ENCODE assay signal across 9 cellular contexts in the genomic region with DNA sequence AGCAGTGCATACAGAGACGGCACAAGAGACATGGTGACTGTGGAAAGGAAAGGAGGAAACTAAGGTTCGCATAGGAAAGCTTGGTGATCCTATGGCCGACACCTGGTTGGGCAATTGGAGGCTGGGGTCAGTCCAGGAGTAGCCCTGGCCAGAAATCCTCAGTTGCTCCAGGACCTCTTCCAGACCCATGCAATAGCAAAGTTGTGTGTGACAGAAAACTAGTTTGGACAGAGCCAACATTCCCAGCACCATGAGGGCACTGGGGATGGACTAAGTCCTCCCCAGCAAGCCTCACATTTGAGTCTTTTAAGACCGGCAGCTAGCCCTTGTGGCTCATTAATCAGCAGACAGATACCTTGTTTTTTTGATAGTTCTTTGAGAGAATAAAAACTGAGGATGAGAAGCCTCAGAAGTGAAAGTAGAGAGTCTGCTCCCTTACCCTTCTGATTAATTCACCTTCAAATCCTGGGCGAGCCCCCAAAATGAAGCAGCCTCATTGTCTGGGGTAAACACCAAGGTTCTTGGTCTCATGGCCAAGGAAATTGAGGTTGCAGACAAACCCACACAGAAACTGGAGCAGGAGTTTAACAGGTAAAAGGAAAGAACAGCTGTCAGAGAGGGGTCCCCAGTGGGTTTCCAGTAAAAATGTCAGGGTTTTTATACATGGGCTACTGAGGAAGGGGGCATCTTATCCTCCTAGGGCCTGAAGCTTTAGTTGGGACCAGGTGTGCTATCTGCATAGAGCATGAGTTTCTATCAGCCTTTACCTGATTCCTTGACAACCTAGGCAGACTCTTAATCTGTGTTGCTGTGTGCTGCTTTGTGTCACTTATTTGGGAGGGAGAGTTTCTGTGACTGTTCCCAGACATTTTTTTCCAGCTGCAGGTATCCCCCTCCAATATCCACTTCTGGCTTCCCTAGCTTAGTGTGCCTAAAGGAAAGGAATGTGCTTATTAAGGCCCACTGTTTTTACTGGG. TPM values are rescaled to one million over a fixed set of nuclear protein-coding genes. Genes with fewer than 3 reads are reported as not detected.
DNase-seq lines count a peak whose midpoint lies in the region; TF ChIP-seq lines count a peak whose summit lies in the region.
"Had no signal": no experiment of that assay in that cellular context is flagged by ENCODE, and none has a peak within 500 bp of the region (broad histone marks: within the 10 kb centered on the region; RNA-seq: fewer than 3 reads in every experiment).

No MANE protein-coding gene starts in this region.

- no peak for TF ChIP-seq POLR2A in NB4 (IDR thresholded peaks at IDR 0.05; ENCODE audit: extremely low read depth, insufficient read length)

- intact Hi-C loops in ascending aorta (cut with DNase I): no loop called here

- H3K27me3 ChIP-seq in ascending aorta: no peaks in the 10 kb centered on the region

- peaks cover 12 to 16% of the 10 kb centered on the region in 2 donors for H3K36me3 ChIP-seq in ascending aorta

- no peak overlapping the region for H3K27ac ChIP-seq in ascending aorta
- H3K27ac ChIP-seq: parathyroid adenoma had no signal

- peaks cover 21 to 39% of the 10 kb centered on the region in 2 donors for H3K9me3 ChIP-seq in ascending aorta

- in situ Hi-C loops in Caki2 (cut with HindIII; ENCODE audit: low pct_unique_long_range_greater_than_20kb, low sequenced_read_pairs): no loop called here

- DNase-seq in Caki2 (ENCODE audit: low read depth) (peak; percentile 39), NB4 (ENCODE audit: low read depth) (peak; percentile 61), activated T-helper 1 cell treated with Interleukin-2 at 50 U/mL for 16 hours (ENCODE audit: low read depth) (peak; percentile 19), myocyte (ENCODE audit: low read depth) (peak; percentile 53), ascending aorta (ENCODE audit: low spot score in 2 of 2) (no peak), occipital lobe (lab: John Stamatoyannopoulos, UW) (no peak), 8988T (no peak), kidney glomerular epithelial cell (lab: John Stamatoyannopoulos, UW) (no peak)

- H3K4me3 ChIP-seq in NB4 (ENCODE audit: low read depth, low read length) (no peak overlapping the region), ascending aorta (no peak overlapping the region)

- TF ChIP-seq CTCF in NB4 (IDR thresholded peaks at IDR 0.05; ENCODE audit: low read depth, low read length) (no peak), ascending aorta (IDR thresholded peaks at IDR 0.05) (no peak)

- no peaks in the 10 kb centered on the region for H3K4me1 ChIP-seq in ascending aorta
- H3K4me1 ChIP-seq: parathyroid adenoma had no signal

RNA-seq across cellular contexts. Expression of a gene that starts 39.1 kb away (rescaled TPM):
- total RNA-seq in Caki2 (2014; rRNA removed; shearing (Covaris generic); ENCODE audit: low replicate concordance): 12.2 and 17.1 TPM in 2 replicates
- total RNA-seq in myocyte: 73.9 and 80.1 TPM in 2 replicates
- polyA plus RNA-seq in myocyte (2012): 12.1 TPM
- 8.4 TPM for total RNA-seq in ascending aorta
- total RNA-seq in occipital lobe: 8.1 TPM

Comparison
In these comparisons a context has a peak if more than half of its experiments do, and no peak if none do; other contexts are left out.
1. DNase-seq: peak in Caki2 (single experiment), NB4 (single experiment), activated T-helper 1 cell treated with Interleukin-2 at 50 U/mL for 16 hours (single experiment) and myocyte (single experiment); none in ascending aorta (0 of 2), occipital lobe (single experiment), 8988T (single experiment) and kidney glomerular epithelial cell (single experiment).